In genomic region chr2:72325592-72326422, GRCh38 we compare ENCODE assay signal across 1 cellular context.
TF ChIP-seq lines count a peak whose summit lies in the region.

No MANE protein-coding gene starts in this region.

TF ChIP-seq in WTC11, 78 proteins besides CTCF, POLR2A, EP300 and RAD21 (continued from another document):
- no peak for TF ChIP-seq ZNF532 (CRISPR knock-in tag; IDR thresholded peaks at IDR 0.05; ENCODE audit: borderline replicate concordance)
- no peak for TF ChIP-seq NFE2L1 (CRISPR knock-in tag; IDR thresholded peaks at IDR 0.05)
